In genomic region chr1:4277598-4277997, GRCh38 we compare ENCODE assay signal across 8 cellular contexts.
"Had no signal": no experiment of that assay in that cellular context is flagged by ENCODE, and none has a peak within 500 bp of the region (broad histone marks: within the 10 kb centered on the region; RNA-seq: fewer than 3 reads in every experiment).

No MANE protein-coding gene starts in this region.

- DNase-seq: GDM1, GF-D8 had no signal

- H3K4me3 ChIP-seq: GM12878 had no signal

- ATAC-seq: GM12878 had no signal

- FAIRE-seq: G401.6, GM12878, GM12891, GM12892, GM18507, GM19239 had no signal
